8 cellular contexts compared by ENCODE assay signal in genomic region chr7:98877692-98878364, GRCh38. TPM values are rescaled to one million over a fixed set of nuclear protein-coding genes. Genes with fewer than 3 reads are reported as not detected.
A peak's percentile ranks its signal among the peaks of the same experiment; 100 is the strongest.
DNase-seq lines count a peak whose midpoint lies in the region; ATAC-seq and TF ChIP-seq lines count a peak whose summit lies in the region.

No MANE protein-coding gene starts in this region.

- H3K27ac ChIP-seq in SJCRH30 (no peak overlapping the region), prostate gland (peak overlapping the region; percentile 89 to 95)

- H3K9me3 ChIP-seq in SJCRH30 (replicated peaks) (no peaks in the 10 kb centered on the region), prostate gland (no peaks in the 10 kb centered on the region)

- WGBS in prostate gland: 20% methylated on average over 16 of the region's 18 CpGs

- DNase-seq in SJCRH30 (no peak), fibroblast of the aortic adventitia (ENCODE audit: low read depth) (no peak), prostate gland (ENCODE audit: low spot score) (no peak), DMS79 treated with DMSO at 0.1 percent for 48 hours (lab: John Stamatoyannopoulos, UW) (no peak), islet precursor cell (no peak), NCI-H1417 treated with DMSO at 0.1 percent for 48 hours (lab: John Stamatoyannopoulos, UW) (no peak)

- peak overlapping the region; percentile 75; the same call in 1 of the 2 replicates for H3K4me3 ChIP-seq in GM08714 (ENCODE audit: low read length)
- peak overlapping the region; percentile 92 for H3K4me3 ChIP-seq in SJCRH30
- peak overlapping the region; percentile 94 for H3K4me3 ChIP-seq in fibroblast of the aortic adventitia (ENCODE audit: low read depth, low read length)
- H3K4me3 ChIP-seq in prostate gland: peak overlapping the region; percentile 99 to 100

- no peak for ATAC-seq in GM18909 (IDR thresholded peaks at IDR 0.05; ENCODE audit: poor library complexity, unreplicated experiment)

- no peak for TF ChIP-seq POLR2A in prostate gland (IDR thresholded peaks at IDR 0.05)

- TF ChIP-seq CTCF in fibroblast of the aortic adventitia (IDR thresholded peaks at IDR 0.05; ENCODE audit: insufficient read depth, low read length) (no peak), prostate gland (IDR thresholded peaks at IDR 0.05) (no peak)

- peaks cover 16% of the 10 kb centered on the region for H3K36me3 ChIP-seq in SJCRH30
- H3K36me3 ChIP-seq in prostate gland: no peaks in the 10 kb centered on the region

- no peaks in the 10 kb centered on the region for H3K4me1 ChIP-seq in SJCRH30
- H3K4me1 ChIP-seq in prostate gland (replicated peaks): peaks cover 4% of the 10 kb centered on the region

- intact Hi-C loops in prostate gland (cut with DNase I): no loop called here

- H3K27me3 ChIP-seq in SJCRH30 (0 out of 2 replicates have a peak, but pooled peaks cover 3% of the 10 kb centered on the region), prostate gland (replicated peaks; ENCODE audit: insufficient read depth) (no peaks in the 10 kb centered on the region)

RNA-seq across cellular contexts. Expression of gene TRRAP, which starts 0.5 kb away (rescaled TPM):
- 28.7 and 29.2 TPM in 2 replicates for total RNA-seq in SJCRH30 (2014; rRNA removed; shearing (Covaris generic))
- total RNA-seq in fibroblast of the aortic adventitia (ENCODE audit: low replicate concordance): 9.6 and 17.4 TPM in 2 replicates
- 10 to 100 TPM; 38.3 to 87.4 TPM for total RNA-seq in prostate gland

RNA-seq across cellular contexts. Expression of gene TMEM130, which starts 8.0 kb away (rescaled TPM):
- total RNA-seq in SJCRH30 (2014; rRNA removed; shearing (Covaris generic)): not detected in 2 replicates
- total RNA-seq in fibroblast of the aortic adventitia (ENCODE audit: low replicate concordance): 0.27 and 0.57 TPM in 2 replicates
- total RNA-seq in prostate gland: 10 to 100 TPM in 1 of 2 donors, under 1 TPM in 1; 0.36 to 83.6 TPM
